ENCODE assay signal across 19 cellular contexts in the genomic region with DNA sequence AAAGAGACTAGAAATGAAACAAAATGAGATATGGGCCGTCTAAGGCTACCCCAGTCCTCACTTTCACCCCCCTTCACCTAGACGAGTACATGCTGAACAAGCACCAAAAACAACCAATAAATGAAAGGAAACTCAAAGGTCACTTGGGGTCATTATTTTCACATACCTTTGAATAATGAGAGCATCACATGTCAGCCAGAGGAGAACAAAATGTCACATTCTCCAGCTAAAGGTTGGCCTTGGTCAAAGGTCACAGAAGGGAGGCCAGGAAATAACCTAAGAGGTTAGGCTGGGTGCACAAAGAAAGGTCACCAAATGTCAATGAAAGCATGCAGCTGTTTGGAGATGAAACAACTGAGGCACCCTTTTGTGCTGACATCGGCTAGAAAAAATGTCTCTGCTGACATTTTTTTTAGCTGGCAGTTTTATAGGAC.
DNase-seq lines count a peak whose midpoint lies in the region; ATAC-seq and TF ChIP-seq lines count a peak whose summit lies in the region.
"Had no signal": no experiment of that assay in that cellular context is flagged by ENCODE, and none has a peak within 500 bp of the region (broad histone marks: within the 10 kb centered on the region; RNA-seq: fewer than 3 reads in every experiment).

No MANE protein-coding gene starts in this region.

- H3K14ac ChIP-seq in IMR-90 (replicated peaks; ENCODE audit: low read depth, low read length) = no peak overlapping the region

- CTCF ChIA-PET in Caco-2 (lab: Charles Lee) = no interaction called here
- CTCF ChIA-PET in IMR-90 (lab: Yijun Ruan, JAX) = interaction anchor here (1.2 kb wide), 1 partner anchor 633 kb away, joined by 11 read pairs; no protein-coding TSS in a partner anchor

- no peak overlapping the region for H2AK9ac ChIP-seq in IMR-90 (replicated peaks; ENCODE audit: low read depth, low read length, poor library complexity)

- no peak overlapping the region for H2AK5ac ChIP-seq in IMR-90 (ENCODE audit: low read depth, low read length)

- H3K56ac ChIP-seq in IMR-90 (ENCODE audit: extremely low read depth, insufficient read depth, low read length) = no peak overlapping the region

- in situ Hi-C loops in IMR-90 (cut with MboI; ENCODE audit: low sequenced_read_pairs) = no loop called here

- ATAC-seq in IMR-90 (ENCODE audit: low read depth) = no peak
- ATAC-seq in GM19455 (IDR thresholded peaks at IDR 0.05; ENCODE audit: unreplicated experiment) = no peak
- ATAC-seq in Right ventricle myocardium inferior = no peak
- ATAC-seq: effector memory CD8-positive, alpha-beta T cell had no signal

- H3K4me1 Mint-ChIP-seq in Caco-2 (ENCODE audit: low read depth, unreplicated experiment) (peaks cover 28% of the 10 kb centered on the region), nephron progenitor cell (peaks cover 96% of the 10 kb centered on the region)

- no peak overlapping the region for H2BK5ac ChIP-seq in IMR-90 (ENCODE audit: low read depth, low read length, poor library complexity, severe bottlenecking)

- intact Hi-C loops in Caco-2 (cut with micrococcal nuclease; ENCODE audit: unreplicated experiment) (loop anchor here (5.0 kb wide), 2 partner anchors 149 to 299 kb away; no protein-coding TSS in a partner anchor), IMR-90 (cut with micrococcal nuclease) (no loop called here), esophagus squamous epithelium (cut with DNase I) (no loop called here), Right ventricle myocardium inferior (cut with DNase I) (no loop called here)

- H2BK120ac ChIP-seq in IMR-90 (ENCODE audit: low read depth, low read length) = no peak overlapping the region

- no CpG with 5 or more reads among the region's 3 CpGs for WGBS in IMR-90 (ENCODE audit: extremely low coverage in 2 of 2, insufficient read length in 1 of 2), 2 experiments
- 52 to 56% methylated on average over 3 of the region's 3 CpGs for WGBS in esophagus squamous epithelium, 2 donors

- H3K4me3 Mint-ChIP-seq in Caco-2 (ENCODE audit: unreplicated experiment) = no peak overlapping the region
- H3K4me3 Mint-ChIP-seq in nephron progenitor cell = peak overlapping the region; percentile 37
- H3K4me3 Mint-ChIP-seq: CD8-positive, alpha-beta memory T cell; effector memory CD8-positive, alpha-beta T cell; memory B cell had no signal

- H3K79me1 ChIP-seq in IMR-90 (ENCODE audit: low read depth in 1 of 2, low read length in 2 of 2) = no peaks in the 10 kb centered on the region

- BruUV-seq in Caco-2 (replicated peaks; lab: Mats Ljungman, UMichigan) = no TSS peak
- BruUV-seq in IMR-90 (replicated peaks; lab: Mats Ljungman, UMichigan) = no TSS peak

- no peak overlapping the region for H4K8ac ChIP-seq in IMR-90 (ENCODE audit: low read depth in 2 of 2, low read length in 2 of 2)

- no peaks in the 10 kb centered on the region for H3K27me3 Mint-ChIP-seq in Caco-2 (ENCODE audit: insufficient read depth, unreplicated experiment)
- no peaks in the 10 kb centered on the region for H3K27me3 Mint-ChIP-seq in nephron progenitor cell (ENCODE audit: low read depth, poor library complexity)
- H3K27me3 Mint-ChIP-seq: CD8-positive, alpha-beta memory T cell; effector memory CD8-positive, alpha-beta T cell; memory B cell had no signal

- POLR2A ChIA-PET in Caco-2 (lab: Charles Lee) (no interaction called here), IMR-90 (lab: Charles Lee; ENCODE audit: unreplicated experiment) (no interaction called here)

- no peak overlapping the region for H4K91ac ChIP-seq in IMR-90 (ENCODE audit: insufficient read depth, low read depth, low read length)

- no peak overlapping the region for H3K4me2 ChIP-seq in IMR-90 (ENCODE audit: low read depth, low read length)

- dilution Hi-C loops in IMR-90 (cut with HindIII; ENCODE audit: low sequenced_read_pairs, unreplicated experiment) = no loop called here

- H3K23ac ChIP-seq in IMR-90 (ENCODE audit: low read depth, low read length) = no peak overlapping the region

- no peak overlapping the region for H4K5ac ChIP-seq in IMR-90 (ENCODE audit: low read depth, low read length)

- H3K27ac Mint-ChIP-seq in Caco-2 (ENCODE audit: unreplicated experiment) = no peak overlapping the region
- peak overlapping the region; percentile 93 for H3K27ac Mint-ChIP-seq in nephron progenitor cell
- H3K27ac Mint-ChIP-seq: CD8-positive, alpha-beta memory T cell; effector memory CD8-positive, alpha-beta T cell; memory B cell had no signal

- H3K27me3 ChIP-seq in Caco-2 (replicated peaks; ENCODE audit: control insufficient read depth, insufficient read depth, low read length) (no peaks in the 10 kb centered on the region), IMR-90 (ENCODE audit: control insufficient read depth, insufficient read depth, low read length) (no peaks in the 10 kb centered on the region), esophagus squamous epithelium (no peaks in the 10 kb centered on the region)
- H3K27me3 ChIP-seq: neutrophil, uterus had no signal

- peak; percentile 54 to 62 for DNase-seq in Caco-2
- DNase-seq in IMR-90 = no peak
- DNase-seq in dermis microvascular lymphatic vessel endothelial cell (ENCODE audit: low read depth in 2 of 2) = peak; percentile 15 to 48
- peak; percentile 61 for DNase-seq in nephron progenitor cell
- no peak for DNase-seq in activated CD8-positive, alpha-beta memory T cell treated with anti-CD3 and anti-CD28 coated beads, Interleukin-2, amount 50 U/mL, for 48 hours
- no peak for DNase-seq in esophagus squamous epithelium (lab: John Stamatoyannopoulos, UW)
- DNase-seq in Right ventricle myocardium inferior (ENCODE audit: missing footprints) = no peak
- DNase-seq: activated effector memory CD4-positive, alpha-beta T cell treated with anti-CD3 and anti-CD28 coated beads, Interleukin-2, amount 50 U/mL, for 16 hours; amygdala; CD8-positive, alpha-beta memory T cell; central memory CD4-positive, alpha-beta T cell; effector memory CD8-positive, alpha-beta T cell; NCI-H1092 treated with DMSO at 0.1 percent for 48 hours; NCI-H524 treated with DMSO at 0.1 percent for 48 hours; Right ventricle myocardium superior; uterus had no signal

- no peak overlapping the region for H3K18ac ChIP-seq in IMR-90 (ENCODE audit: low read depth, low read length)

- no peak for TF ChIP-seq POLR2A in IMR-90 (IDR thresholded peaks at IDR 0.05; ENCODE audit: low read depth, low read length)
- no peak for TF ChIP-seq POLR2A in esophagus squamous epithelium (IDR thresholded peaks at IDR 0.05)

- no peak overlapping the region for H2BK15ac ChIP-seq in IMR-90 (ENCODE audit: low read depth, low read length)

- no peak for TF ChIP-seq CTCF in Caco-2 (IDR thresholded peaks at IDR 0.05; ENCODE audit: insufficient read depth in 1 of 2, low read depth in 1 of 2, low read length in 1 of 2, severe bottlenecking in 1 of 2, unreplicated experiment in 1 of 2)
- no peak for TF ChIP-seq CTCF in IMR-90 (conservative IDR thresholded peaks at IDR 0.05; ENCODE audit: low read depth, low read length)
- no peak for TF ChIP-seq CTCF in nephron progenitor cell (IDR thresholded peaks at IDR 0.05)
- no peak for TF ChIP-seq CTCF in esophagus squamous epithelium (IDR thresholded peaks at IDR 0.05)

- TF ChIP-seq RAD21 in IMR-90 (IDR thresholded peaks at IDR 0.05; ENCODE audit: low read length) = no peak

- no peak overlapping the region for H3K4ac ChIP-seq in IMR-90 (ENCODE audit: low read depth, low read length)

- H3K27ac ChIP-seq in IMR-90 (ENCODE audit: insufficient read depth, low read length) = no peak overlapping the region
- no peak overlapping the region for H3K27ac ChIP-seq in esophagus squamous epithelium
- H3K27ac ChIP-seq: neutrophil, uterus had no signal

- H3K9me3 ChIP-seq in Caco-2 (no peaks in the 10 kb centered on the region), IMR-90 (ENCODE audit: control insufficient read depth, insufficient read depth, low read length) (no peaks in the 10 kb centered on the region), esophagus squamous epithelium (no peaks in the 10 kb centered on the region)
- H3K9me3 ChIP-seq: neutrophil, uterus had no signal

- no peak overlapping the region for H3K9ac ChIP-seq in IMR-90 (ENCODE audit: low read depth, low read length)

- no peaks in the 10 kb centered on the region for H3K36me3 Mint-ChIP-seq in Caco-2 (ENCODE audit: insufficient read depth, unreplicated experiment)
- H3K36me3 Mint-ChIP-seq in nephron progenitor cell (ENCODE audit: low read depth) = peaks cover 9% of the 10 kb centered on the region
- H3K36me3 Mint-ChIP-seq: CD8-positive, alpha-beta memory T cell; memory B cell had no signal

- H2AFZ ChIP-seq in IMR-90 (replicated peaks; ENCODE audit: low read length, poor library complexity) = no peak overlapping the region

- H3K9me3 Mint-ChIP-seq in Caco-2 (ENCODE audit: unreplicated experiment) = no peaks in the 10 kb centered on the region
- peaks cover 3% of the 10 kb centered on the region for H3K9me3 Mint-ChIP-seq in nephron progenitor cell
- H3K9me3 Mint-ChIP-seq: CD8-positive, alpha-beta memory T cell; effector memory CD8-positive, alpha-beta T cell; memory B cell had no signal

- H2BK20ac ChIP-seq in IMR-90 (ENCODE audit: low read depth, low read length) = no peak overlapping the region

- no peaks in the 10 kb centered on the region for H3K36me3 ChIP-seq in Caco-2 (ENCODE audit: control insufficient read depth, insufficient read depth, low read length)
- H3K36me3 ChIP-seq in IMR-90 (ENCODE audit: control insufficient read depth, insufficient read depth, low read length) = no peaks in the 10 kb centered on the region
- no peaks in the 10 kb centered on the region for H3K36me3 ChIP-seq in esophagus squamous epithelium
- H3K36me3 ChIP-seq: neutrophil, uterus had no signal

- no peaks in the 10 kb centered on the region for H3K9me1 ChIP-seq in IMR-90 (ENCODE audit: insufficient read depth, low read length)

- no peak overlapping the region for H3K4me3 ChIP-seq in Caco-2 (ENCODE audit: low read depth, low read length)
- no peak overlapping the region for H3K4me3 ChIP-seq in IMR-90 (ENCODE audit: insufficient read depth, low read depth, low read length)
- H3K4me3 ChIP-seq in esophagus squamous epithelium = no peak overlapping the region
- H3K4me3 ChIP-seq: uterus had no signal

- no peaks in the 10 kb centered on the region for H4K20me1 ChIP-seq in IMR-90 (ENCODE audit: insufficient read depth, low read length)

- H3K4me1 ChIP-seq in Caco-2 (peaks cover 39% of the 10 kb centered on the region), IMR-90 (ENCODE audit: control insufficient read depth, insufficient read depth, low read length) (no peaks in the 10 kb centered on the region), esophagus squamous epithelium (peaks cover 0 to 15% (median 0%) of the 10 kb centered on the region in 3 donors)
- H3K4me1 ChIP-seq: uterus had no signal

TF ChIP-seq in IMR-90, 13 proteins besides CTCF, POLR2A, EP300 and RAD21:
- TF ChIP-seq RFX5 (IDR thresholded peaks at IDR 0.05; ENCODE audit: low read depth, low read length) = no peak
- TF ChIP-seq MAFK (IDR thresholded peaks at IDR 0.05; ENCODE audit: low read depth, low read length) = peak; percentile 81

Comparison
In these comparisons a context has a peak if more than half of its experiments do, and no peak if none do; other contexts are left out.
1. DNase-seq: peak in Caco-2 (2 of 2), dermis microvascular lymphatic vessel endothelial cell (2 of 2) and nephron progenitor cell (single experiment); none in IMR-90 (single experiment), activated CD8-positive, alpha-beta memory T cell treated with anti-CD3 and anti-CD28 coated beads, Interleukin-2, amount 50 U/mL, for 48 hours (single experiment), esophagus squamous epithelium (single experiment) and Right ventricle myocardium inferior (single experiment).